ENCODE assay signal across 12 cellular contexts in the genomic region with DNA sequence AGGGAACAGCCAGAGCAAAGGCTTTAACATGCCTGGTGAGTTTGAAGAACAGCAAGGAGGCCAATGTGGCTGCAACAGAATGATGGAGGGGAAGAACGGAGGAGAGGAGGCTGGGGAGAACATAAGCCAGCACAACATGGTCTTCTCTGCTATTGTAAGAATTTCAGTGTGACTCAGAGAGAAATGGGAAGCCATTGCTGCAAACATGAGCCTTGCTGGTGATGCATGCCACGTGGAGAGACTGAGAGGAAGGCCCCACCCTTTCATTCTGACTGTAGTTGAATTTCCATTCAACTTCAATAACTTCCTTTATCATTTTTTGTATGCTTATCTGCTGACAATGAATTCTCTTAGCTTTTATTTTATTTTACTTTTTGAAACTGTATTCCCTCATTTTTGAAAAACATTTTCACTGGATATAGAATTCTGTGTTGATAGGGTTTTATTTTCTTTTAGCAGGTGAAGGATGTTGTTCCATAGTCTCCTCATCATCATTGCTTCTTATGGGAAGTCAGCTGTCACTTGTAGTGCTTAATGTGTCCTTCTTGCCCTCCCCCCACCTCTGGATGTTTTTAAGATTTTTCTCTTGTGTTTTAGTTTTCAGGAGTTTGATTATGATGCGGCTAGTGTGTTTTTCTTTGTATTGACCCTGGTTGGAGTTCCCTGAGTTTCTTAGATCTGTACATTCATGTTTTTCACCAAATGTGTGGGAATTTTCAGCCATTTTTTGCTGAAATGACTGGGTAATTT. TPM values are rescaled to one million over a fixed set of nuclear protein-coding genes. Genes with fewer than 3 reads are reported as not detected.
"Had no signal": no experiment of that assay in that cellular context is flagged by ENCODE, and none has a peak within 500 bp of the region (broad histone marks: within the 10 kb centered on the region; RNA-seq: fewer than 3 reads in every experiment).

No MANE protein-coding gene starts in this region.

- H3K4me3 ChIP-seq: colonic mucosa, gastroesophageal sphincter, left ventricle myocardium inferior, thyroid gland, vagina had no signal

- H3K36me3 Mint-ChIP-seq: memory B cell had no signal

- H3K27ac Mint-ChIP-seq: activated T-cell treated with anti-CD3 and anti-CD28 coated beads, Interleukin-2, amount 50 U/mL, for 24 hours; memory B cell; T-helper 1 cell treated with Interleukin-12 subunit alpha and Interleukin-12 subunit beta and Interleukin-4 antibody, amounts not matched to agents 30 μg/mL and 1 μg/mL, for 36 hours had no signal

- H3K27ac ChIP-seq: colonic mucosa, gastroesophageal sphincter, left ventricle myocardium inferior, thyroid gland, vagina had no signal

- H3K4me3 Mint-ChIP-seq: activated T-cell treated with anti-CD3 and anti-CD28 coated beads, Interleukin-2, amount 50 U/mL, for 24 hours; memory B cell; T-helper 1 cell treated with Interleukin-12 subunit alpha and Interleukin-12 subunit beta and Interleukin-4 antibody, amounts not matched to agents 30 μg/mL and 1 μg/mL, for 36 hours had no signal

- H3K36me3 ChIP-seq: colonic mucosa, gastroesophageal sphincter, left ventricle myocardium inferior, thyroid gland, vagina had no signal

- ATAC-seq: gastroesophageal sphincter had no signal

- H3K27me3 ChIP-seq: vagina had no signal

- H3K9me3 ChIP-seq: colonic mucosa, thyroid gland, vagina had no signal

- H3K4me1 ChIP-seq: colonic mucosa, gastroesophageal sphincter, left ventricle myocardium inferior, thyroid gland, vagina had no signal

- DNase-seq: activated T-cell treated with anti-CD3 and anti-CD28 coated beads, Interleukin-2, amount 50 U/mL, for 24 hours; colonic mucosa; islet precursor cell; left ventricle myocardium inferior; stimulated activated CD4-positive, alpha-beta T cell treated with anti-CD3 and anti-CD28 coated beads, Interleukin-4, amount 100 ng/mL, for 24 hours; thyroid gland had no signal

RNA-seq across cellular contexts. Expression of gene LEP, which starts 46.4 kb away (rescaled TPM):
- total RNA-seq: osteocyte had no signal
- polyA plus RNA-seq: neural cell had no signal
